ENCODE assay signal across 15 cellular contexts in genomic region chr1:211843018-211843417, GRCh38. TPM values are rescaled to one million over a fixed set of nuclear protein-coding genes. Genes with fewer than 3 reads are reported as not detected.
DNase-seq lines count a peak whose midpoint lies in the region; ATAC-seq and TF ChIP-seq lines count a peak whose summit lies in the region.
"Had no signal": no experiment of that assay in that cellular context is flagged by ENCODE, and none has a peak within 500 bp of the region (broad histone marks: within the 10 kb centered on the region; RNA-seq: fewer than 3 reads in every experiment).

No MANE protein-coding gene starts in this region.

- peak overlapping the region; percentile 27 for H3K4me3 Mint-ChIP-seq in T-helper 2 cell treated with Interferon-gamma antibody and Interleukin-4, amounts not matched to agents 5 μg/mL and 100 μg/mL, for 36 hours
- H3K4me3 Mint-ChIP-seq: activated B cell treated with CpG ODN at 0.5 μM for 24 hours, neural crest cell had no signal

- peaks cover 6% of the 10 kb centered on the region for H3K27me3 Mint-ChIP-seq in T-helper 2 cell treated with Interferon-gamma antibody and Interleukin-4, amounts not matched to agents 5 μg/mL and 100 μg/mL, for 36 hours (ENCODE audit: low read depth)
- H3K27me3 Mint-ChIP-seq: activated B cell treated with CpG ODN at 0.5 μM for 24 hours had no signal

- H3K79me2 ChIP-seq in ACC112 (ENCODE audit: control insufficient read depth, insufficient read depth, low read length, unreplicated experiment) = no peaks in the 10 kb centered on the region

- peaks cover 2% of the 10 kb centered on the region for H3K36me3 Mint-ChIP-seq in T-helper 2 cell treated with Interferon-gamma antibody and Interleukin-4, amounts not matched to agents 5 μg/mL and 100 μg/mL, for 36 hours (ENCODE audit: low read depth)

- H3K9me3 Mint-ChIP-seq in T-helper 2 cell treated with Interferon-gamma antibody and Interleukin-4, amounts not matched to agents 5 μg/mL and 100 μg/mL, for 36 hours = peaks cover 4% of the 10 kb centered on the region
- H3K9me3 Mint-ChIP-seq: activated B cell treated with CpG ODN at 0.5 μM for 24 hours, neural crest cell had no signal

- H3K27ac Mint-ChIP-seq in T-helper 2 cell treated with Interferon-gamma antibody and Interleukin-4, amounts not matched to agents 5 μg/mL and 100 μg/mL, for 36 hours = peak overlapping the region; percentile 84
- H3K27ac Mint-ChIP-seq: activated B cell treated with CpG ODN at 0.5 μM for 24 hours had no signal

- no peaks in the 10 kb centered on the region for H3K27me3 ChIP-seq in ACC112 (ENCODE audit: insufficient read depth, low read length)
- H3K27me3 ChIP-seq: SJSA1 had no signal

- no peaks in the 10 kb centered on the region for H3K36me3 ChIP-seq in ACC112 (ENCODE audit: insufficient read depth, low read length)
- H3K36me3 ChIP-seq: SJSA1 had no signal

- no peak overlapping the region for H3K27ac ChIP-seq in ACC112 (ENCODE audit: low read depth, low read length)
- H3K27ac ChIP-seq: C4-2B, SJSA1 had no signal

- H3K4me3 ChIP-seq in ACC112 (ENCODE audit: low read depth, low read length) = peak overlapping the region; percentile 53; the same call in 1 of the 2 replicates
- H3K4me3 ChIP-seq: SJSA1 had no signal

- ATAC-seq in left lobe of liver = peak; percentile 72
- no peak for ATAC-seq in GM18505 (IDR thresholded peaks at IDR 0.05; ENCODE audit: unreplicated experiment)
- no peak for ATAC-seq in GM21528 (IDR thresholded peaks at IDR 0.05; ENCODE audit: low FRiP score, unreplicated experiment)
- ATAC-seq in GM19395 (IDR thresholded peaks at IDR 0.05; ENCODE audit: unreplicated experiment) = no peak

- H3K4me1 Mint-ChIP-seq in T-helper 2 cell treated with Interferon-gamma antibody and Interleukin-4, amounts not matched to agents 5 μg/mL and 100 μg/mL, for 36 hours (ENCODE audit: low read depth) = peaks cover 26% of the 10 kb centered on the region
- H3K4me1 Mint-ChIP-seq: neural crest cell had no signal

- DNase-seq in EL (peak; percentile 7), left lobe of liver (ENCODE audit: low spot score) (no peak), C1 segment of cervical spinal cord (lab: John Stamatoyannopoulos, UW) (no peak)
- DNase-seq in T-helper 2 cell treated with Interferon-gamma antibody and Interleukin-4, amounts not matched to agents 5 μg/mL and 100 μg/mL, for 36 hours (ENCODE audit: low spot score) = no peak
- DNase-seq: activated B cell treated with CpG ODN at 0.5 μM for 24 hours, foreskin melanocyte, NCI-H1417 treated with DMSO at 0.1 percent for 48 hours, NCI-H526 had no signal

- TF ChIP-seq POLR2A in GM18505 (IDR thresholded peaks at IDR 0.05; ENCODE audit: borderline replicate concordance, extremely low read depth, insufficient read depth, insufficient read length) = no peak

- peak overlapping the region; percentile 93 for H2AFZ ChIP-seq in ACC112 (ENCODE audit: low read length, unreplicated experiment)

- peaks cover 6% of the 10 kb centered on the region for H3K4me1 ChIP-seq in ACC112 (ENCODE audit: control insufficient read depth, insufficient read depth, low read length, unreplicated experiment)

RNA-seq across cellular contexts. Expression of gene LPGAT1, which starts 12.5 kb away (rescaled TPM):
- total RNA-seq in left lobe of liver = 35.0 TPM
